11 cellular contexts compared by ENCODE assay signal in the genomic region with DNA sequence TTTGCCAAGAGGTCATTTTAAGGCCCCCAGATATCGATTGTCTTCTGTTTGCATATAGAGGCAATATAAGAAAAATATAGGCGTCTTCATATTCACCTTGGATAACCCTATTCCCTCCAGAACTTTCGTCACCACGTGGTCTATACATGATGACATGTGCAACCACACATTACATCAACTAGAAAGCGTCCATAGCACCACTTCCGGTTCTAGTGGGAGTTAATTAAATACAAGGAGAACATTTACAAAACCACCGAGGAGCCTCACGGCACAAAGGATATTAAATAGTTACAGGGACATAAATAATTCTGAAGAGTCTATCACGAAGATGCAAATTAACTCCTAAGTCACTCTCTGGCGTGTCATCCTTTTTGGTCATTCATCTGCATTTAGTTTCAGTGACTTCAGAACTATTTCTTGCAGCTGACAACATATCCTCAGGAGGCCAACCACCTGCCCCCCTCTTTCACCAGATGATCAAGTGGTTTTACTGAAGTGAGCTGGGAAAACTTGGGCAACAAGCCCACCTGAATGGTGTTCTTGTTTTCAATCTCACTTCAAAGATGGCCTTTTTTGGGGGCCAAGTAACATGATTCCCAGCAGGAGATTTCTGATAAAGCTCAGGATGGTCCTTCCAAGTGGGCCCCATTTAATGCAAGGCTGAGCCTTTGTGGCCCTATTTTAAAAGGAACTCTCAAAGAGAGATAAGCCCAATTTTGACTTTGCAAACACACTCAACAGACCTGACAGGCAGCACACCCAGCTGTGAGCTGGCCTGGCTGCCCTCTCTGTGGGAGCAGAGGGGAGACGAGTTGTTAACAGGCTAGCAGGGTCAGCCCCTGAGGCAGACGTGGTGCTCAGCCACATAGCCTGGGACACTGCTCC. TPM values are rescaled to one million over a fixed set of nuclear protein-coding genes. Genes with fewer than 3 reads are reported as not detected.
DNase-seq lines count a peak whose midpoint lies in the region; ATAC-seq and TF ChIP-seq lines count a peak whose summit lies in the region.
"Had no signal": no experiment of that assay in that cellular context is flagged by ENCODE, and none has a peak within 500 bp of the region (broad histone marks: within the 10 kb centered on the region; RNA-seq: fewer than 3 reads in every experiment).

No MANE protein-coding gene starts in this region.

- ATAC-seq in natural killer cell (no peak), gastroesophageal sphincter (no peak)
- ATAC-seq in activated T-helper 17 cell treated with anti-CD3 and anti-CD28 coated beads, Interleukin-2, amount 50 U/mL, for 72 hours (replicated peaks), result no peak

- TF ChIP-seq EP300 in gastroesophageal sphincter (IDR thresholded peaks at IDR 0.05), result no peak

- H3K27me3 Mint-ChIP-seq in natural killer cell (ENCODE audit: low read depth in 2 of 2), result no peaks in the 10 kb centered on the region
- H3K27me3 Mint-ChIP-seq in activated T-helper 17 cell treated with anti-CD3 and anti-CD28 coated beads, Interleukin-2, amount 50 U/mL, for 72 hours, result no peaks in the 10 kb centered on the region

- H3K27me3 ChIP-seq in A673 (replicated peaks; ENCODE audit: insufficient read depth, low read depth, low read length, poor library complexity) (no peaks in the 10 kb centered on the region), GM23248 (replicated peaks; ENCODE audit: insufficient read depth) (no peaks in the 10 kb centered on the region), SJSA1 (replicated peaks) (no peaks in the 10 kb centered on the region; the same call in 1 of the 2 replicates), gastroesophageal sphincter (no peaks in the 10 kb centered on the region)

- no peaks in the 10 kb centered on the region for H3K36me3 Mint-ChIP-seq in natural killer cell
- H3K36me3 Mint-ChIP-seq in activated T-helper 17 cell treated with anti-CD3 and anti-CD28 coated beads, Interleukin-2, amount 50 U/mL, for 72 hours (ENCODE audit: low read depth), result peaks cover 3% of the 10 kb centered on the region

- no peaks in the 10 kb centered on the region for H4K20me1 ChIP-seq in GM23248 (ENCODE audit: insufficient read depth)

- 37 to 39% methylated on average over 12 of the region's 12 CpGs for WGBS in GM23248 (ENCODE audit: low coverage in 1 of 2, low lambda C conversion rate in 2 of 2, missing lambda C conversion rate in 2 of 2), 2 experiments
- WGBS in gastroesophageal sphincter (ENCODE audit: low coverage in 1 of 2), 2 donors, result 67 to 83% methylated on average over 9 to 10 of the region's 12 CpGs

- H3F3A ChIP-seq in GM23248 (ENCODE audit: insufficient read depth), result peaks cover 41% of the 10 kb centered on the region

- no peaks in the 10 kb centered on the region for H3K79me2 ChIP-seq in GM23248 (ENCODE audit: insufficient read depth)

- POLR2A ChIA-PET in A673 (lab: Charles Lee; ENCODE audit: low non-redundant PET) (no interaction called here), GM10248 (lab: Yijun Ruan, JAX) (no interaction called here)

- intact Hi-C loops in A673 (cut with micrococcal nuclease; ENCODE audit: unreplicated experiment) (no loop called here), natural killer cell (cut with micrococcal nuclease) (no loop called here)

- H3K4me2 ChIP-seq in GM23248 (ENCODE audit: unreplicated experiment), result peak overlapping the region; percentile 77

- H3K4me3 Mint-ChIP-seq in natural killer cell, result no peak overlapping the region
- no peak overlapping the region for H3K4me3 Mint-ChIP-seq in activated T-helper 17 cell treated with anti-CD3 and anti-CD28 coated beads, Interleukin-2, amount 50 U/mL, for 72 hours

- H3K9me3 ChIP-seq in A673 (ENCODE audit: low read depth, low read length, poor library complexity, severe bottlenecking), result no peaks in the 10 kb centered on the region
- H3K9me3 ChIP-seq in GM23248 (ENCODE audit: low read depth), result no peaks in the 10 kb centered on the region
- no peaks in the 10 kb centered on the region for H3K9me3 ChIP-seq in SJSA1 (replicated peaks)
- H3K9me3 ChIP-seq in gastroesophageal sphincter, result no peaks in the 10 kb centered on the region

- no peaks in the 10 kb centered on the region for H3K9me3 Mint-ChIP-seq in natural killer cell
- H3K9me3 Mint-ChIP-seq in activated T-helper 17 cell treated with anti-CD3 and anti-CD28 coated beads, Interleukin-2, amount 50 U/mL, for 72 hours, result no peaks in the 10 kb centered on the region

- H3K9ac ChIP-seq in GM23248, result peak overlapping the region; percentile 78

- no peak overlapping the region for H3K4me3 ChIP-seq in A673 (ENCODE audit: low read depth, low read length, poor library complexity, severe bottlenecking)
- peak overlapping the region; percentile 43; the same call in 1 of the 2 replicates for H3K4me3 ChIP-seq in GM23248
- no peak overlapping the region for H3K4me3 ChIP-seq in SJSA1
- H3K4me3 ChIP-seq in gastroesophageal sphincter, result no peak overlapping the region

- no TSS peak for BruUV-seq in A673 (replicated peaks; lab: Mats Ljungman, UMichigan)

- H3K36me3 ChIP-seq in A673 (ENCODE audit: insufficient read depth, low read length, poor library complexity, severe bottlenecking) (no peaks in the 10 kb centered on the region), GM23248 (ENCODE audit: low read depth) (no peaks in the 10 kb centered on the region), SJSA1 (peaks cover 2% of the 10 kb centered on the region; the same call in 1 of the 2 replicates), gastroesophageal sphincter (peaks cover 0 to 34% of the 10 kb centered on the region in 2 donors)

- peaks cover 17% of the 10 kb centered on the region for H3K4me1 ChIP-seq in A673 (ENCODE audit: insufficient read depth, low read length, poor library complexity, severe bottlenecking)
- peaks cover 51% of the 10 kb centered on the region for H3K4me1 ChIP-seq in GM23248 (ENCODE audit: insufficient read depth)
- peaks cover 25% of the 10 kb centered on the region for H3K4me1 ChIP-seq in SJSA1 (replicated peaks)
- H3K4me1 ChIP-seq in gastroesophageal sphincter, result peaks cover 0 to 17% (median 0%) of the 10 kb centered on the region in 3 donors

- TF ChIP-seq POLR2A in gastroesophageal sphincter (IDR thresholded peaks at IDR 0.05), result no peak

- CTCF ChIA-PET in A673 (lab: Charles Lee), result no interaction called here
- CTCF ChIA-PET in GM10248 (lab: Yijun Ruan, JAX), result interaction anchor here (0.7 to 4.5 kb wide), 7 partner anchors 11 to 254 kb away, joined by 3 to 38 read pairs (median 3); no protein-coding TSS in a partner anchor

- in situ Hi-C loops in GM23248 (cut with MboI), result loop anchor here (10.0 kb wide), 1 partner anchor 85 kb away; no protein-coding TSS in a partner anchor

- no peaks in the 10 kb centered on the region for H3K9me2 ChIP-seq in GM23248 (ENCODE audit: insufficient read depth)

- no peaks in the 10 kb centered on the region for H3K4me1 Mint-ChIP-seq in natural killer cell
- H3K4me1 Mint-ChIP-seq in activated T-helper 17 cell treated with anti-CD3 and anti-CD28 coated beads, Interleukin-2, amount 50 U/mL, for 72 hours, result no peaks in the 10 kb centered on the region

- no peak overlapping the region for H3K27ac Mint-ChIP-seq in natural killer cell
- H3K27ac Mint-ChIP-seq in activated T-helper 17 cell treated with anti-CD3 and anti-CD28 coated beads, Interleukin-2, amount 50 U/mL, for 72 hours, result no peak overlapping the region

- peak overlapping the region; percentile 39 for H3K27ac ChIP-seq in A673 (ENCODE audit: low read depth, low read length, poor library complexity, severe bottlenecking)
- H3K27ac ChIP-seq in GM23248, result peak overlapping the region; percentile 97
- peak overlapping the region; percentile 65 for H3K27ac ChIP-seq in SJSA1
- H3K27ac ChIP-seq in gastroesophageal sphincter, result no peak overlapping the region

- no peak for TF ChIP-seq CTCF in A673 (conservative IDR thresholded peaks at IDR 0.05; ENCODE audit: low read depth, low read length)
- TF ChIP-seq CTCF in GM10248 (IDR thresholded peaks at IDR 0.05; ENCODE audit: control extremely low read depth, extremely low read depth, low read depth, missing control alignments), result no peak
- no peak for TF ChIP-seq CTCF in natural killer cell (IDR thresholded peaks at IDR 0.05)
- no peak for TF ChIP-seq CTCF in gastroesophageal sphincter (IDR thresholded peaks at IDR 0.05)

- 0 out of 2 replicates have a peak overlapping the region, but pooled peaks have one; percentile 3 for H2AFZ ChIP-seq in GM23248

- DNase-seq in A673 (ENCODE audit: low spot score), result peak; percentile 60
- peak; percentile 81 for DNase-seq in GM23248
- peak in 1 of 2 experiments; percentile 34 for DNase-seq in SJSA1 (ENCODE audit: low read depth in 1 of 2, low spot score in 2 of 2)
- peak; percentile 37 for DNase-seq in hepatic stellate cell (ENCODE audit: low spot score)
- no peak for DNase-seq in GM10248 (ENCODE audit: extremely low spot score)
- DNase-seq in natural killer cell, result no peak
- DNase-seq: amniotic stem cell, NCI-H2081, occipital lobe had no signal

RNA-seq across cellular contexts. Expression of gene CMTM3, which starts 15.3 kb away (rescaled TPM):
- 25.5 and 31.1 TPM in 2 replicates for total RNA-seq in A673 (2021)
- total RNA-seq in GM23248 (2014; rRNA removed; shearing (Covaris generic)), result 21.9 and 32.6 TPM in 2 replicates
- polyA plus RNA-seq in GM23248 (2016; fragmentation: Nextera tagmentation; extraction: Ambion mirVana), result 43.9 and 47.0 TPM in 2 replicates
- 13.6 and 18.9 TPM in 2 replicates for total RNA-seq in SJSA1 (2014; rRNA removed; shearing (Covaris generic))
- 10 to 100 TPM; 68.2 to 86.4 (median 85.0) TPM for total RNA-seq in natural killer cell
- 10 to 100 TPM; 15.7 to 24.9 (median 19.3) TPM for total RNA-seq in gastroesophageal sphincter
- total RNA-seq in activated T-helper 17 cell treated with anti-CD3 and anti-CD28 coated beads, Interleukin-2, amount 50 U/mL, for 72 hours, result 10 to 100 TPM; 46.7 to 64.1 TPM

RNA-seq across cellular contexts. Expression of gene CMTM2, which starts 40.5 kb away (rescaled TPM):
- not detected in 2 replicates for total RNA-seq in A673 (2021)
- not detected in 2 replicates for total RNA-seq in GM23248 (2014; rRNA removed; shearing (Covaris generic))
- polyA plus RNA-seq in GM23248 (2016; fragmentation: Nextera tagmentation; extraction: Ambion mirVana), result not detected in 2 replicates
- 1.6 TPM in 1 of 2 replicates, not detected in the other for total RNA-seq in SJSA1 (2014; rRNA removed; shearing (Covaris generic))
- total RNA-seq in natural killer cell, result 1 to 10 TPM in 1 of 3 donors, under 1 TPM in 2; 0.61 to 1.6 (median 0.82) TPM
- total RNA-seq in gastroesophageal sphincter, result not detected
- total RNA-seq in activated T-helper 17 cell treated with anti-CD3 and anti-CD28 coated beads, Interleukin-2, amount 50 U/mL, for 72 hours, result 1 to 10 TPM in 1 of 2 donors, under 1 TPM in 1; 0.78 to 1.3 TPM
- total RNA-seq: occipital lobe had no signal

RNA-seq across cellular contexts. Expression of gene CMTM1, which starts 53.5 kb away (rescaled TPM):
- 5.5 and 7.1 TPM in 2 replicates for total RNA-seq in A673 (2021)
- total RNA-seq in GM23248 (2014; rRNA removed; shearing (Covaris generic)), result 2.1 and 3.1 TPM in 2 replicates
- 6.0 and 6.8 TPM in 2 replicates for polyA plus RNA-seq in GM23248 (2016; fragmentation: Nextera tagmentation; extraction: Ambion mirVana)
- total RNA-seq in SJSA1 (2014; rRNA removed; shearing (Covaris generic)), result 3.5 and 5.4 TPM in 2 replicates
- total RNA-seq in natural killer cell, result 1 to 10 TPM; 4.4 to 8.5 (median 7.8) TPM
- under 1 TPM in 1 of 4 donors, not detected in 3; 0.89 TPM for total RNA-seq in gastroesophageal sphincter
- 10 to 100 TPM; 15.8 to 15.9 TPM for total RNA-seq in activated T-helper 17 cell treated with anti-CD3 and anti-CD28 coated beads, Interleukin-2, amount 50 U/mL, for 72 hours

Comparison
In these comparisons a context has a peak if more than half of its experiments do, and no peak if none do; other contexts are left out.
1. DNase-seq: peak in A673 (single experiment), GM23248 (single experiment) and hepatic stellate cell (single experiment); none in GM10248 (single experiment) and natural killer cell (single experiment).
2. H3K27ac ChIP-seq: peak in A673 (single experiment), GM23248 (single experiment) and SJSA1 (single experiment); none in gastroesophageal sphincter (0 of 4).